In the genomic region with DNA sequence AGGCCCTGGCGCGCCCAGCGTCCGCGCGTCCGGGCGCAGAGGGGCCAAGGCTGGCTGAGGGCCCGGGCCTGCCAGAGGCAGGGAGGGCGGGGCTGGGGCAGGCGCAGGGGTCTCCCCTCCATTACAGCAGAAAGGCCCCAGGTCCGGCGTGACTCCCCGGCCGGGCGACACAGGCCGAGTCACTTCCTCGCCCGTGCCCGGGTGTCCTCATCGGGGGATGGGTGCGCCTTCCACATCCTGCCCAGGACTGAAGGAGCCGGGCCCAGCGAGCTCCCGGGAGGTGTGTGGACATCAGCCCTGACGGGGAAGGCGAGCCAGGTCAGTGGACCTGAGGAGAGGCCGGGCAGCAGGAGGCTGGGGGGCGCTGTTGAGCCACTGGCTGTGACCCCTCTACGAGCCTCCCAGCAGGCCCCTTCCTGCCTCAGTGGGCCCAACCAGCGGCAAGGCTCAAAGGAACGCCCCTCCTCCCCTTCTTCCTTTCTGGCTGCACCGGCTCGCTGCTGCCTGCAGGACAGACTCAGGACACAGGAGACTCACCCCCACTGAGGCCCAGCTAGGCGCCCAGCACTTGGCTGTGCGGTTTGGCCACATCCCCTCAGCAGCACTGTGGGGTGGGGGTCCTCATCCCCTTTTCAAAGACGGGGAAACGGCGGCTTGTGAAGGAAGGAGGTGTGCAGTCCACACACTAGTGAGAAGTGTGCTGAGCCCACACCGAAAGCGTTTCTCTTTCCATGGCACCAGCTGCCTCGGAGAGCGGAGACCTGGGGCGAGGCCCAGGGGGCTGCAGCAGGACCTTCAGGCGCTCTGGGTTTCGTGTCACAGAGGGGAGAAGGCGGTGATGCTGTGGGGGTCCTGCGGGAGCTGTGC, we compare ENCODE assay signal across 8 cellular contexts. TPM values are rescaled to one million over a fixed set of nuclear protein-coding genes. Genes with fewer than 3 reads are reported as not detected.
DNase-seq lines count a peak whose midpoint lies in the region; ATAC-seq and TF ChIP-seq lines count a peak whose summit lies in the region.

No MANE protein-coding gene starts in this region.

- H3K4me2 ChIP-seq in hepatocyte, result peak overlapping the region; percentile 90

- H3K79me2 ChIP-seq in hepatocyte, result no peaks in the 10 kb centered on the region

- H3K36me3 ChIP-seq in hepatocyte (replicated peaks; ENCODE audit: insufficient read depth, low read depth), result no peaks in the 10 kb centered on the region

- peak; percentile 67 for DNase-seq in GM13976 (ENCODE audit: low spot score)
- peak; percentile 59 for DNase-seq in UCSD-AML1 (lab: John Stamatoyannopoulos, UW; ENCODE audit: unreplicated experiment)
- peak; percentile 60 for DNase-seq in hepatocyte (ENCODE audit: low spot score)
- DNase-seq in amniotic stem cell (lab: John Stamatoyannopoulos, UW), result no peak
- no peak for DNase-seq in NCI-H1930 (lab: John Stamatoyannopoulos, UW)

- ATAC-seq in HG02588 (IDR thresholded peaks at IDR 0.05; ENCODE audit: unreplicated experiment) (no peak), GM19023 (IDR thresholded peaks at IDR 0.05; ENCODE audit: unreplicated experiment) (no peak)

- H3K4me1 ChIP-seq in hepatocyte (ENCODE audit: insufficient read depth), result peaks cover 30% of the 10 kb centered on the region

- peak overlapping the region; percentile 13 for H3K4me3 ChIP-seq in hepatocyte
- peak overlapping the region; percentile 42 to 72 (median 62) for H3K4me3 ChIP-seq in skin epidermis

- no peak overlapping the region for H3K27ac ChIP-seq in hepatocyte
- peak overlapping the region; percentile 32 to 95 (median 89) for H3K27ac ChIP-seq in skin epidermis

- TF ChIP-seq CTCF in GM13976 (IDR thresholded peaks at IDR 0.05; ENCODE audit: borderline replicate concordance, control extremely low read depth, extremely low read depth, insufficient read depth, missing control alignments), result no peak
- peak; percentile 30 for TF ChIP-seq CTCF in hepatocyte (IDR thresholded peaks at IDR 0.05; ENCODE audit: poor library complexity)

- in situ Hi-C loops in GM13976 (cut with MboI; ENCODE audit: low sequenced_read_pairs, unreplicated experiment), result no loop called here

- WGBS in hepatocyte (ENCODE audit: low lambda C conversion rate, missing lambda C conversion rate), result 36% methylated on average over 46 of the region's 48 CpGs

- H3K9me3 ChIP-seq in hepatocyte (ENCODE audit: low read depth), result no peaks in the 10 kb centered on the region

- no peaks in the 10 kb centered on the region for H4K20me1 ChIP-seq in hepatocyte (ENCODE audit: insufficient read depth, poor library complexity, severe bottlenecking)

- H2AFZ ChIP-seq in hepatocyte, result peak overlapping the region; percentile 55

- H3K27me3 ChIP-seq in hepatocyte, result no peaks in the 10 kb centered on the region

- H3K9me2 ChIP-seq in hepatocyte (replicated peaks; ENCODE audit: insufficient read depth), result no peaks in the 10 kb centered on the region

RNA-seq across cellular contexts. Expression of a gene that starts 0.6 kb away (rescaled TPM):
- total RNA-seq in hepatocyte, result 14.0 and 16.0 TPM in 2 replicates
- 14.2 and 28.2 TPM in 2 replicates for polyA plus RNA-seq in hepatocyte

RNA-seq across cellular contexts. Expression of a gene that starts 29.3 kb away (rescaled TPM):
- total RNA-seq in hepatocyte, result 12.4 and 35.3 TPM in 2 replicates
- polyA plus RNA-seq in hepatocyte, result 31.0 and 40.3 TPM in 2 replicates

RNA-seq across cellular contexts. Expression of a gene that starts 39.9 kb away (rescaled TPM):
- not detected in 2 replicates for total RNA-seq in hepatocyte
- polyA plus RNA-seq in hepatocyte, result 0.21 TPM in 1 of 2 replicates, not detected in the other

Comparison
In these comparisons a context has a peak if more than half of its experiments do, and no peak if none do; other contexts are left out.
1. DNase-seq: peak in GM13976 (single experiment), UCSD-AML1 (single experiment) and hepatocyte (single experiment); none in amniotic stem cell (single experiment) and NCI-H1930 (0 of 2).